In the genomic region with DNA sequence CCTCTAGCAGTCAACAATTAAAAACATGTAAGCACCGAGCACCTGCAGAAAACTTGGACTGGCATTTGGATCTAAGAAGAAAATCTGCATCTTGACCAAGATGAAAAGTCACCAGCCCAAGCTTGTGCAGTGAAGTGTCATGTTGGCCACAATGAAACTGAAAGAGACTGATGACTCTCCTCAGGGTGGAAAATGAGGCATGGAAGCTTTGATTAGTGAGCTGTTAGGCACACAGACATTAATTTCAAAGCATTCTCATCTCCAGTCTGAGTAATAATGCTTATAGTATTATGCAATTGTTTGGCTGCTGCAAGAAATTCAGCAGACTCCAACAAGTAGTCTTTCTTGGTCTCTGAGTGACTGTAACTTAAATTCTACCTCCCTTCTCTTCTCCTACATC, we compare ENCODE assay signal across 17 cellular contexts.
A peak's percentile ranks its signal among the peaks of the same experiment; 100 is the strongest.
DNase-seq lines count a peak whose midpoint lies in the region; ATAC-seq and TF ChIP-seq lines count a peak whose summit lies in the region.
"Had no signal": no experiment of that assay in that cellular context is flagged by ENCODE, and none has a peak within 500 bp of the region (broad histone marks: within the 10 kb centered on the region; RNA-seq: fewer than 3 reads in every experiment).

No MANE protein-coding gene starts in this region.

- H3K4me3 Mint-ChIP-seq in effector memory CD8-positive, alpha-beta T cell: no peak overlapping the region
- H3K4me3 Mint-ChIP-seq: activated naive CD8-positive, alpha-beta T cell treated with anti-CD3 and anti-CD28 coated beads for 36 hours had no signal

- H4K91ac ChIP-seq in mesenchymal stem cell (ENCODE audit: low read length): no peak overlapping the region

- CTCF ChIA-PET in SK-N-SH (lab: Yijun Ruan, JAX) (no interaction called here), PC-3 (lab: Charles Lee) (no interaction called here)

- ATAC-seq in GM19463 (IDR thresholded peaks at IDR 0.05; ENCODE audit: unreplicated experiment) (peak; percentile 37), PC-3 (no peak), HG03196 (IDR thresholded peaks at IDR 0.05; ENCODE audit: unreplicated experiment) (no peak)
- no peak for ATAC-seq in effector memory CD8-positive, alpha-beta T cell (replicated peaks)
- ATAC-seq: activated CD4-positive, CD25-positive, alpha-beta regulatory T cell treated with anti-CD3 and anti-CD28 coated beads, Interleukin-2, amount 50 U/mL, for 24 hours; left ventricle myocardium superior had no signal

- intact Hi-C loops in PC-3 (cut with micrococcal nuclease): no loop called here

- no peak for TF ChIP-seq EP300 in SK-N-SH (IDR thresholded peaks at IDR 0.05; ENCODE audit: borderline replicate concordance in 1 of 2, low read depth in 1 of 2, low read length in 1 of 2)

- peaks cover 32% of the 10 kb centered on the region for H3K4me1 ChIP-seq in BLaER1
- no peaks in the 10 kb centered on the region for H3K4me1 ChIP-seq in mesenchymal stem cell (ENCODE audit: control insufficient read depth, insufficient read depth, low read depth, low read length)
- H3K4me1 ChIP-seq in SK-N-SH (ENCODE audit: control insufficient read depth in 1 of 2, insufficient read depth in 2 of 2, low read depth in 1 of 2, low read length in 1 of 2): no peaks in the 10 kb centered on the region
- no peaks in the 10 kb centered on the region for H3K4me1 ChIP-seq in PC-3 (ENCODE audit: insufficient read depth, low read length)
- H3K4me1 ChIP-seq: breast epithelium, testis had no signal

- peak overlapping the region; percentile 34; the same call in 1 of the 2 replicates for H3K4me2 ChIP-seq in BLaER1
- no peak overlapping the region for H3K4me2 ChIP-seq in mesenchymal stem cell (ENCODE audit: low read length, poor library complexity, severe bottlenecking)
- no peak overlapping the region for H3K4me2 ChIP-seq in SK-N-SH
- H3K4me2 ChIP-seq in PC-3 (ENCODE audit: low read length): no peak overlapping the region

- no peaks in the 10 kb centered on the region for H3K36me3 Mint-ChIP-seq in effector memory CD8-positive, alpha-beta T cell (ENCODE audit: insufficient read depth)
- H3K36me3 Mint-ChIP-seq: activated naive CD8-positive, alpha-beta T cell treated with anti-CD3 and anti-CD28 coated beads for 36 hours had no signal

- no peak overlapping the region for H3K27ac ChIP-seq in BLaER1
- H3K27ac ChIP-seq in mesenchymal stem cell (ENCODE audit: low read length, poor library complexity, severe bottlenecking): no peak overlapping the region
- H3K27ac ChIP-seq in SK-N-SH (ENCODE audit: low read depth in 2 of 2, low read length in 1 of 2): no peak overlapping the region
- no peak overlapping the region for H3K27ac ChIP-seq in PC-3 (ENCODE audit: low read length)
- H3K27ac ChIP-seq: testis had no signal

- no peak overlapping the region for H2BK120ac ChIP-seq in mesenchymal stem cell (ENCODE audit: low read depth, low read length)

- WGBS in mesenchymal stem cell: 100% methylated on average over 1 of the region's 1 CpG
- WGBS in SK-N-SH (ENCODE audit: low lambda C conversion rate): 25% methylated on average over 1 of the region's 1 CpG

- no peak overlapping the region for H3K27ac Mint-ChIP-seq in effector memory CD8-positive, alpha-beta T cell
- H3K27ac Mint-ChIP-seq: activated naive CD8-positive, alpha-beta T cell treated with anti-CD3 and anti-CD28 coated beads for 36 hours had no signal

- peaks cover 27% of the 10 kb centered on the region for H3K36me3 ChIP-seq in BLaER1
- no peaks in the 10 kb centered on the region for H3K36me3 ChIP-seq in mesenchymal stem cell (ENCODE audit: control insufficient read depth in 1 of 2, insufficient read depth in 2 of 2, low read depth in 1 of 2, low read length in 2 of 2)
- H3K36me3 ChIP-seq in SK-N-SH (replicated peaks in 1 of 2; ENCODE audit: control insufficient read depth in 1 of 2, insufficient read depth in 2 of 2, low read length in 1 of 2): no peaks in the 10 kb centered on the region
- H3K36me3 ChIP-seq in PC-3 (ENCODE audit: low read depth, low read length): no peaks in the 10 kb centered on the region
- H3K36me3 ChIP-seq: breast epithelium had no signal

- no peaks in the 10 kb centered on the region for H3K79me2 ChIP-seq in SK-N-SH (ENCODE audit: insufficient read depth)
- H3K79me2 ChIP-seq in PC-3 (ENCODE audit: low read length): no peaks in the 10 kb centered on the region

- no peak overlapping the region for H4K8ac ChIP-seq in mesenchymal stem cell (ENCODE audit: low read length)

- no peaks in the 10 kb centered on the region for H3K9me2 ChIP-seq in SK-N-SH
- H3K9me2 ChIP-seq in PC-3 (replicated peaks; ENCODE audit: low read length): no peaks in the 10 kb centered on the region

- no peak for TF ChIP-seq RAD21 in SK-N-SH (IDR thresholded peaks at IDR 0.05; ENCODE audit: low read length)

- H3K23ac ChIP-seq in mesenchymal stem cell (ENCODE audit: low read length in 2 of 2): no peak overlapping the region

- TF ChIP-seq CTCF in SK-N-SH (IDR thresholded peaks at IDR 0.05) (no peak), PC-3 (conservative IDR thresholded peaks at IDR 0.05; ENCODE audit: low read depth, low read length) (no peak)

- POLR2A ChIA-PET in SK-N-SH (lab: Yijun Ruan, JAX): no interaction called here
- POLR2A ChIA-PET in PC-3 (lab: Charles Lee; ENCODE audit: unreplicated experiment): no interaction called here

- no peak overlapping the region for H3K9ac ChIP-seq in BLaER1
- no peak overlapping the region for H3K9ac ChIP-seq in mesenchymal stem cell (ENCODE audit: low read length)
- no peak overlapping the region for H3K9ac ChIP-seq in SK-N-SH
- no peak overlapping the region for H3K9ac ChIP-seq in PC-3 (ENCODE audit: low read length)

- H2BK15ac ChIP-seq in mesenchymal stem cell (ENCODE audit: low read depth, poor library complexity, severe bottlenecking): no peak overlapping the region

- no peaks in the 10 kb centered on the region for H3K27me3 ChIP-seq in BLaER1
- peaks cover 0 to 15% of the 10 kb centered on the region in 2 experiments for H3K27me3 ChIP-seq in mesenchymal stem cell (ENCODE audit: control insufficient read depth in 1 of 2, insufficient read depth in 1 of 2, low read length in 2 of 2)
- H3K27me3 ChIP-seq in SK-N-SH (ENCODE audit: insufficient read depth): no peaks in the 10 kb centered on the region
- H3K27me3 ChIP-seq in PC-3 (ENCODE audit: low read length): no peaks in the 10 kb centered on the region
- H3K27me3 ChIP-seq: testis had no signal

- no peaks in the 10 kb centered on the region for H3K9me3 ChIP-seq in BLaER1
- H3K9me3 ChIP-seq in mesenchymal stem cell (ENCODE audit: control insufficient read depth, low read length): no peaks in the 10 kb centered on the region
- no peaks in the 10 kb centered on the region for H3K9me3 ChIP-seq in SK-N-SH
- H3K9me3 ChIP-seq in PC-3 (ENCODE audit: low read length): no peaks in the 10 kb centered on the region
- H3K9me3 ChIP-seq: breast epithelium, testis had no signal

- H3K4me3 ChIP-seq in BLaER1: no peak overlapping the region
- H3K4me3 ChIP-seq in mesenchymal stem cell (ENCODE audit: insufficient read depth in 1 of 2, low read depth in 1 of 2, low read length in 2 of 2): no peak overlapping the region
- no peak overlapping the region for H3K4me3 ChIP-seq in SK-N-SH (ENCODE audit: low read depth in 2 of 2, low read length in 1 of 2)
- no peak overlapping the region for H3K4me3 ChIP-seq in PC-3 (ENCODE audit: low read length)
- H3K4me3 ChIP-seq: breast epithelium, testis had no signal

- H2BK12ac ChIP-seq in mesenchymal stem cell (ENCODE audit: low read length in 2 of 2): no peak overlapping the region

- H3K14ac ChIP-seq in mesenchymal stem cell (ENCODE audit: low read length in 2 of 2): no peak overlapping the region

- H3K79me1 ChIP-seq in mesenchymal stem cell (replicated peaks; ENCODE audit: low read length, poor library complexity, severe bottlenecking): no peaks in the 10 kb centered on the region

- H2AK5ac ChIP-seq in mesenchymal stem cell (ENCODE audit: low read length, severe bottlenecking): no peak overlapping the region

- H2BK5ac ChIP-seq in mesenchymal stem cell (ENCODE audit: low read depth, low read length, poor library complexity, severe bottlenecking): no peak overlapping the region

- DNase-seq in amniotic epithelial cell (ENCODE audit: low read depth): peak; percentile 1
- peak; percentile 6 for DNase-seq in mesenchymal stem cell
- no peak for DNase-seq in effector memory CD8-positive, alpha-beta T cell
- DNase-seq in SK-N-SH: no peak
- no peak for DNase-seq in PC-3
- DNase-seq: activated CD8-positive, alpha-beta memory T cell treated with anti-CD3 and anti-CD28 coated beads for 24 hours; activated naive CD8-positive, alpha-beta T cell treated with anti-CD3 and anti-CD28 coated beads for 36 hours; DMS79 treated with DMSO at 0.1 percent for 48 hours; left ventricle myocardium superior; NCI-H187 treated with DMSO at 0.1 percent for 48 hours; NCI-H446; testis had no signal

- no peak overlapping the region for H2AFZ ChIP-seq in mesenchymal stem cell (ENCODE audit: low read depth, low read length)
- H2AFZ ChIP-seq in SK-N-SH (ENCODE audit: low read depth): no peak overlapping the region
- no peak overlapping the region for H2AFZ ChIP-seq in PC-3 (ENCODE audit: low read length)

- H4K20me1 ChIP-seq in BLaER1: no peaks in the 10 kb centered on the region
- no peaks in the 10 kb centered on the region for H4K20me1 ChIP-seq in SK-N-SH (ENCODE audit: insufficient read depth)
- no peaks in the 10 kb centered on the region for H4K20me1 ChIP-seq in PC-3 (ENCODE audit: low read length)

- no peaks in the 10 kb centered on the region for H3F3A ChIP-seq in SK-N-SH (replicated peaks; ENCODE audit: insufficient read depth)
- H3F3A ChIP-seq in PC-3 (ENCODE audit: low read length, unreplicated experiment): no peaks in the 10 kb centered on the region

- H3K27me3 Mint-ChIP-seq in effector memory CD8-positive, alpha-beta T cell: no peaks in the 10 kb centered on the region
- H3K27me3 Mint-ChIP-seq: activated naive CD8-positive, alpha-beta T cell treated with anti-CD3 and anti-CD28 coated beads for 36 hours had no signal

- no TSS peak for BruUV-seq in PC-3 (replicated peaks; lab: Mats Ljungman, UMichigan)

- H3K18ac ChIP-seq in mesenchymal stem cell (ENCODE audit: low read depth in 1 of 2, low read length in 2 of 2): no peak overlapping the region

- H3K9me3 Mint-ChIP-seq in effector memory CD8-positive, alpha-beta T cell: no peaks in the 10 kb centered on the region
- H3K9me3 Mint-ChIP-seq: activated naive CD8-positive, alpha-beta T cell treated with anti-CD3 and anti-CD28 coated beads for 36 hours had no signal

- H3K4ac ChIP-seq in mesenchymal stem cell (ENCODE audit: low read depth in 1 of 2, low read length in 2 of 2): no peak overlapping the region

- no peaks in the 10 kb centered on the region for H3K4me1 Mint-ChIP-seq in effector memory CD8-positive, alpha-beta T cell (ENCODE audit: low read depth in 2 of 2)
- H3K4me1 Mint-ChIP-seq: activated naive CD8-positive, alpha-beta T cell treated with anti-CD3 and anti-CD28 coated beads for 36 hours had no signal

TF ChIP-seq in SK-N-SH, 30 proteins besides CTCF, POLR2A, EP300 and RAD21:
- no peak for TF ChIP-seq TAF1 (IDR thresholded peaks at IDR 0.05; ENCODE audit: borderline replicate concordance, low read depth, low read length)
- TF ChIP-seq POLR2AphosphoS5 (IDR thresholded peaks at IDR 0.05; ENCODE audit: low read depth, low read length): no peak
- no peak for TF ChIP-seq EZH2phosphoT487 (IDR thresholded peaks at IDR 0.05; ENCODE audit: borderline replicate concordance, low read depth)
TF ChIP-seq in SK-N-SH: peak in this region for 0.

Comparison
In these comparisons a context has a peak if more than half of its experiments do, and no peak if none do; other contexts are left out.
1. DNase-seq: peak in amniotic epithelial cell (single experiment) and mesenchymal stem cell (single experiment); none in effector memory CD8-positive, alpha-beta T cell (0 of 3), SK-N-SH (single experiment) and PC-3 (single experiment).